In genomic region chr17:76444518-76445311, GRCh38 we compare ENCODE assay signal across 10 cellular contexts. TPM values are rescaled to one million over a fixed set of nuclear protein-coding genes. Genes with fewer than 3 reads are reported as not detected.
DNase-seq lines count a peak whose midpoint lies in the region; ATAC-seq, FAIRE-seq and TF ChIP-seq lines count a peak whose summit lies in the region.
"Had no signal": no experiment of that assay in that cellular context is flagged by ENCODE, and none has a peak within 500 bp of the region (broad histone marks: within the 10 kb centered on the region; RNA-seq: fewer than 3 reads in every experiment).

No MANE protein-coding gene starts in this region.

- WGBS in mesendoderm (ENCODE audit: extremely low coverage, insufficient coverage, low lambda C conversion rate): no CpG with 5 or more reads among the region's 9 CpGs

- H3K56ac ChIP-seq in mesendoderm (ENCODE audit: low read length): peak overlapping the region; percentile 26

- H3K36me3 ChIP-seq in HUES6 (ENCODE audit: control insufficient read depth, insufficient read depth, low read length): no peaks in the 10 kb centered on the region; the same call in 1 of the 2 replicates
- no peaks in the 10 kb centered on the region for H3K36me3 ChIP-seq in astrocyte (ENCODE audit: insufficient read depth, low read length)
- no peaks in the 10 kb centered on the region for H3K36me3 ChIP-seq in mesendoderm (ENCODE audit: control insufficient read depth, insufficient read depth, low read length)

- peak overlapping the region; percentile 63 for H3K4ac ChIP-seq in mesendoderm (ENCODE audit: low read depth, low read length)

- no peak overlapping the region for H2BK15ac ChIP-seq in mesendoderm (replicated peaks; ENCODE audit: low read depth)

- no peaks in the 10 kb centered on the region for H3K27me3 Mint-ChIP-seq in astrocyte (ENCODE audit: low read depth, unreplicated experiment)
- no peaks in the 10 kb centered on the region for H3K27me3 Mint-ChIP-seq in immature natural killer cell (ENCODE audit: low read depth in 3 of 3)

- H2BK5ac ChIP-seq in mesendoderm (ENCODE audit: low read length): no peak overlapping the region

- H3K27ac Mint-ChIP-seq in astrocyte (ENCODE audit: unreplicated experiment) (peak overlapping the region; percentile 81), immature natural killer cell (peak overlapping the region in 1 of 6 donors; percentile 53)

- H3K79me2 ChIP-seq in astrocyte (ENCODE audit: insufficient read depth, low read length): peaks cover 97% of the 10 kb centered on the region
- peaks cover 73% of the 10 kb centered on the region for H3K79me2 ChIP-seq in mesendoderm (ENCODE audit: control insufficient read depth, insufficient read depth, low read length)

- H2AK5ac ChIP-seq in mesendoderm (ENCODE audit: low read length): no peak overlapping the region

- no peak for FAIRE-seq in astrocyte (lab: Jason Lieb, UNC)

- H3K9me3 Mint-ChIP-seq in astrocyte (ENCODE audit: unreplicated experiment) (no peaks in the 10 kb centered on the region), immature natural killer cell (no peaks in the 10 kb centered on the region)

- no peak overlapping the region for H3K23ac ChIP-seq in mesendoderm (ENCODE audit: low read length)

- H3K18ac ChIP-seq in mesendoderm (ENCODE audit: low read length): peak overlapping the region; percentile 20

- H3K4me1 Mint-ChIP-seq in astrocyte (ENCODE audit: low read depth, unreplicated experiment) (peaks cover 66% of the 10 kb centered on the region), immature natural killer cell (peaks cover 44 to 81% of the 10 kb centered on the region in 2 donors)

- no peak overlapping the region for H2BK120ac ChIP-seq in mesendoderm (ENCODE audit: low read depth, low read length)

- in situ Hi-C loops in GM13977 (cut with MboI; ENCODE audit: low pct_unique_long_range_greater_than_20kb, low sequenced_read_pairs, unreplicated experiment): no loop called here

- no peak overlapping the region for H4K5ac ChIP-seq in mesendoderm (ENCODE audit: low read length)

- H4K20me1 ChIP-seq in astrocyte (ENCODE audit: insufficient read depth, low read length): peaks cover 94% of the 10 kb centered on the region

- no peak overlapping the region for H4K8ac ChIP-seq in mesendoderm (ENCODE audit: low read depth, low read length)

- H3K9ac ChIP-seq in HUES6 (ENCODE audit: low read length) (peak overlapping the region; percentile 37), astrocyte (ENCODE audit: low read length) (peak overlapping the region; percentile 49), mesendoderm (ENCODE audit: low read length) (peak overlapping the region; percentile 0)

- H3K4me1 ChIP-seq in HUES6 (ENCODE audit: control insufficient read depth, insufficient read depth, low read length): peaks cover 85% of the 10 kb centered on the region
- H3K4me1 ChIP-seq in astrocyte (ENCODE audit: insufficient read depth, low read length): peaks cover 49% of the 10 kb centered on the region
- H3K4me1 ChIP-seq in mesendoderm (ENCODE audit: control insufficient read depth, low read depth, low read length): peaks cover 50% of the 10 kb centered on the region

- H3K4me3 Mint-ChIP-seq in astrocyte (ENCODE audit: unreplicated experiment) (peak overlapping the region; percentile 67), immature natural killer cell (no peak overlapping the region)

- peak overlapping the region; percentile 43 for H3K4me3 ChIP-seq in HUES6 (ENCODE audit: low read depth, low read length)
- H3K4me3 ChIP-seq in astrocyte (ENCODE audit: insufficient read depth, low read depth, low read length): no peak overlapping the region
- no peak overlapping the region for H3K4me3 ChIP-seq in mesendoderm (ENCODE audit: low read length)

- no peaks in the 10 kb centered on the region for H3K9me3 ChIP-seq in HUES6 (ENCODE audit: control insufficient read depth, insufficient read depth, low read depth, low read length)
- H3K9me3 ChIP-seq in astrocyte (ENCODE audit: insufficient read depth, low read depth, low read length): no peaks in the 10 kb centered on the region

- H3K27me3 ChIP-seq in HUES6 (ENCODE audit: control insufficient read depth, insufficient read depth, low read length): no peaks in the 10 kb centered on the region
- no peaks in the 10 kb centered on the region for H3K27me3 ChIP-seq in astrocyte (ENCODE audit: insufficient read depth, low read length)
- no peaks in the 10 kb centered on the region for H3K27me3 ChIP-seq in mesendoderm (ENCODE audit: insufficient read depth, low read length, poor library complexity)
- H3K27me3 ChIP-seq: foreskin keratinocyte had no signal

- H3K36me3 Mint-ChIP-seq in astrocyte (ENCODE audit: low read depth, unreplicated experiment) (no peaks in the 10 kb centered on the region), immature natural killer cell (no peaks in the 10 kb centered on the region)

- H3K79me1 ChIP-seq in mesendoderm (ENCODE audit: low read length): peaks cover 26% of the 10 kb centered on the region

- H3K27ac ChIP-seq in HUES6 (ENCODE audit: low read depth, low read length) (peak overlapping the region; percentile 58), astrocyte (ENCODE audit: low read depth, low read length) (peak overlapping the region; percentile 60), mesendoderm (ENCODE audit: low read depth, low read length) (peak overlapping the region; percentile 59)
- H3K27ac ChIP-seq: foreskin keratinocyte had no signal

- no peak for ATAC-seq in GM19324 (IDR thresholded peaks at IDR 0.05; ENCODE audit: low FRiP score, unreplicated experiment)
- ATAC-seq: foreskin keratinocyte had no signal

- H2AFZ ChIP-seq in astrocyte (ENCODE audit: low read depth, low read length): no peak overlapping the region

- DNase-seq in EL (peak; percentile 71), astrocyte (ENCODE audit: low read depth) (peak; percentile 30), mesendoderm (peak; percentile 82), DMS 273 treated with DMSO at 0.1 percent for 48 hours (lab: John Stamatoyannopoulos, UW) (no peak), GM13977 (ENCODE audit: low spot score) (no peak), immature natural killer cell (no peak)
- DNase-seq: foreskin keratinocyte, NCI-H187 had no signal

- H3K4me2 ChIP-seq in astrocyte (ENCODE audit: low read length) (peak overlapping the region; percentile 78), mesendoderm (ENCODE audit: low read length) (no peak overlapping the region)

- no peak for TF ChIP-seq CTCF in astrocyte (IDR thresholded peaks at IDR 0.05; ENCODE audit: insufficient read depth, low read depth, low read length)
- no peak for TF ChIP-seq CTCF in GM13977 (IDR thresholded peaks at IDR 0.05; ENCODE audit: extremely low read depth, insufficient read depth, missing control alignments)

RNA-seq across cellular contexts. Expression of gene UBE2O, which starts 8.2 kb away (rescaled TPM):
- 25.8 and 26.0 TPM in 2 replicates for total RNA-seq in astrocyte
- polyA plus RNA-seq in mesendoderm (2013, experiment 1 of 2): 21.4 TPM
- 21.3 TPM for polyA plus RNA-seq in mesendoderm (2013, experiment 2 of 2)
- polyA plus RNA-seq in immature natural killer cell: 10 to 100 TPM in 1 of 3 donors, 1 to 10 TPM in 1, under 1 TPM in 1; 0.19 to 14.3 (median 5.2) TPM

RNA-seq across cellular contexts. Expression of gene AANAT, which starts 22.7 kb away (rescaled TPM):
- total RNA-seq in astrocyte: 0.19 TPM in 1 of 2 replicates, not detected in the other
- 0.15 TPM for polyA plus RNA-seq in mesendoderm (2013, experiment 1 of 2)
- polyA plus RNA-seq in mesendoderm (2013, experiment 2 of 2): 0.14 TPM
- under 1 TPM in 1 of 3 donors, not detected in 2; 0.34 TPM for polyA plus RNA-seq in immature natural killer cell
- total RNA-seq: foreskin keratinocyte had no signal
- polyA plus RNA-seq: foreskin keratinocyte had no signal

RNA-seq across cellular contexts. Expression of gene RHBDF2, which starts 56.5 kb away (rescaled TPM):
- 27.0 and 30.7 TPM in 2 replicates for total RNA-seq in astrocyte
- polyA plus RNA-seq in mesendoderm (2013, experiment 1 of 2): 12.3 TPM
- 11.8 TPM for polyA plus RNA-seq in mesendoderm (2013, experiment 2 of 2)
- polyA plus RNA-seq in immature natural killer cell: 10 to 100 TPM; 19.3 to 90.5 (median 23.6) TPM

Comparison
In these comparisons a context has a peak if more than half of its experiments do, and no peak if none do; other contexts are left out.
1. DNase-seq: peak in EL (single experiment), astrocyte (single experiment) and mesendoderm (single experiment); none in DMS 273 treated with DMSO at 0.1 percent for 48 hours (single experiment), GM13977 (single experiment) and immature natural killer cell (0 of 3).
2. Peak in every context shown above with its lines, with median percentiles within 50 percentile points of each other: H3K27ac ChIP-seq and H3K9ac ChIP-seq.